Comparison of ENCODE assay signal across 1 cellular context in genomic region chr16:69169607-69170352, GRCh38.
TF ChIP-seq lines count a peak whose summit lies in the region.

No MANE protein-coding gene starts in this region.

TF ChIP-seq in HEK293, 187 proteins besides CTCF, POLR2A, EP300 and RAD21 (continued from another document):
- TF ChIP-seq ZNF18 (tag by site-specific recombination; IDR thresholded peaks at IDR 0.05) (no peak), ZNF585B (tag by site-specific recombination; IDR thresholded peaks at IDR 0.05) (no peak), MEIS1 (CRISPR knock-in tag; IDR thresholded peaks at IDR 0.05; ENCODE audit: borderline replicate concordance) (no peak), ZNF629 (tag by site-specific recombination; IDR thresholded peaks at IDR 0.05) (no peak), TSHZ1 (tag by site-specific recombination; IDR thresholded peaks at IDR 0.05; ENCODE audit: borderline replicate concordance) (no peak), FEZF1 (tag by site-specific recombination; IDR thresholded peaks at IDR 0.05) (peak; percentile 53), ZBTB11 (tag by site-specific recombination; conservative IDR thresholded peaks at IDR 0.05; ENCODE audit: low read depth) (no peak), ZNF555 (tag by site-specific recombination; conservative IDR thresholded peaks at IDR 0.05) (no peak), EGR2 (tag by site-specific recombination; IDR thresholded peaks at IDR 0.05; ENCODE audit: low read depth) (peak; percentile 90), AEBP2 (tag by site-specific recombination; IDR thresholded peaks at IDR 0.05; ENCODE audit: borderline replicate concordance) (no peak), ZNF658 (tag by site-specific recombination; IDR thresholded peaks at IDR 0.05) (no peak), ZNF510 (tag by site-specific recombination; IDR thresholded peaks at IDR 0.05; ENCODE audit: insufficient replicate concordance) (no peak), ZNF155 (tag by site-specific recombination; IDR thresholded peaks at IDR 0.05) (no peak), ZNF138 (tag by site-specific recombination; IDR thresholded peaks at IDR 0.05; ENCODE audit: borderline replicate concordance) (no peak), ZBTB21 (tag by site-specific recombination; IDR thresholded peaks at IDR 0.05) (no peak), ZNF214 (tag by site-specific recombination; IDR thresholded peaks at IDR 0.05; ENCODE audit: borderline replicate concordance) (no peak), ZNF37A (tag by site-specific recombination; IDR thresholded peaks at IDR 0.05) (no peak), ZFHX2 (tag by site-specific recombination; conservative IDR thresholded peaks at IDR 0.05) (peak; percentile 84), ZNF302 (tag by site-specific recombination; IDR thresholded peaks at IDR 0.05; ENCODE audit: low read depth) (no peak), ZNF558 (tag by site-specific recombination; IDR thresholded peaks at IDR 0.05) (no peak), BCL11A (tag by site-specific recombination; IDR thresholded peaks at IDR 0.05; ENCODE audit: low read depth) (no peak), ZNF529 (tag by site-specific recombination; IDR thresholded peaks at IDR 0.05; ENCODE audit: insufficient replicate concordance) (no peak), ZNF121 (tag by site-specific recombination; IDR thresholded peaks at IDR 0.05) (no peak), ZBTB6 (tag by site-specific recombination; IDR thresholded peaks at IDR 0.05) (no peak), OSR2 (tag by site-specific recombination; IDR thresholded peaks at IDR 0.05) (no peak), ZSCAN18 (tag by site-specific recombination; IDR thresholded peaks at IDR 0.05) (no peak), ZNF664 (tag by site-specific recombination; IDR thresholded peaks at IDR 0.05) (peak; percentile 85), KLF9 (tag by site-specific recombination; IDR thresholded peaks at IDR 0.05; ENCODE audit: low read depth) (no peak), ZNF580 (tag by site-specific recombination; IDR thresholded peaks at IDR 0.05) (no peak), MZF1 (tag by site-specific recombination; IDR thresholded peaks at IDR 0.05; ENCODE audit: borderline replicate concordance) (peak; percentile 77; the same call in 1 of the 2 replicates), ZNF23 (tag by site-specific recombination; IDR thresholded peaks at IDR 0.05; ENCODE audit: borderline replicate concordance) (no peak), ZFP41 (tag by site-specific recombination; IDR thresholded peaks at IDR 0.05; ENCODE audit: borderline replicate concordance) (no peak), KLF1 (tag by site-specific recombination; IDR thresholded peaks at IDR 0.05) (peak; percentile 35; the same call in 1 of the 2 replicates), GFI1B (tag by site-specific recombination; IDR thresholded peaks at IDR 0.05) (no peak), ZBTB7A (tag by site-specific recombination; IDR thresholded peaks at IDR 0.05; ENCODE audit: low read depth) (no peak), BCL11B (tag by site-specific recombination; IDR thresholded peaks at IDR 0.05; ENCODE audit: low read depth) (no peak), ZNF768 (tag by site-specific recombination; IDR thresholded peaks at IDR 0.05) (no peak), SP7 (tag by site-specific recombination; IDR thresholded peaks at IDR 0.05) (0 out of 2 replicates have a peak, but pooled peaks have one; percentile 32), OVOL3 (tag by site-specific recombination; IDR thresholded peaks at IDR 0.05) (no peak), ZIC2 (tag by site-specific recombination; IDR thresholded peaks at IDR 0.05) (no peak)
